In the genomic region with DNA sequence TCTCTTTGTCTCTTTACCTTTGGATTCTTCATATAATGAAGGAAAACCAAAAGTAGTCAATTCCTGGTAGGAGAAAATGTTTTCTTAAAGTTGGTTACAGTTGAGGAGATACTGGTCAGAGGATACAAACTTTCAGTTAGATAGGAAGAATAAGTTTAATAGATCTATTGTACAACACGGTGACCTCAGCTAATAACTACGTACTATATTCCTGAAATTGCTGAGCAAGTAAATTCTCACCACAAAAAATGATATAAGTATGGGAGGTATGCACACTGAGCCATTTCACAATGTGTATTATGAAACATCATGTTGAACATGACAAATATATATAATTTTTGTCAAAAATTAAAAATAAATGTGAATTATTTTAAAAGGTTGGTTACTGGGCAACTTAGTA, we compare ENCODE assay signal across 1 cellular context.
TF ChIP-seq lines count a peak whose summit lies in the region.

No MANE protein-coding gene starts in this region.

TF ChIP-seq in IMR-90, 13 proteins besides CTCF, POLR2A, EP300 and RAD21:
- TF ChIP-seq BHLHE40 (IDR thresholded peaks at IDR 0.05; ENCODE audit: low read depth, low read length), result no peak
- peak; percentile 74 for TF ChIP-seq MAFK (IDR thresholded peaks at IDR 0.05; ENCODE audit: low read depth, low read length)
- no peak for TF ChIP-seq MAZ (IDR thresholded peaks at IDR 0.05; ENCODE audit: borderline replicate concordance, low read depth, low read length)
